ENCODE assay signal across 1 cellular context in the genomic region with DNA sequence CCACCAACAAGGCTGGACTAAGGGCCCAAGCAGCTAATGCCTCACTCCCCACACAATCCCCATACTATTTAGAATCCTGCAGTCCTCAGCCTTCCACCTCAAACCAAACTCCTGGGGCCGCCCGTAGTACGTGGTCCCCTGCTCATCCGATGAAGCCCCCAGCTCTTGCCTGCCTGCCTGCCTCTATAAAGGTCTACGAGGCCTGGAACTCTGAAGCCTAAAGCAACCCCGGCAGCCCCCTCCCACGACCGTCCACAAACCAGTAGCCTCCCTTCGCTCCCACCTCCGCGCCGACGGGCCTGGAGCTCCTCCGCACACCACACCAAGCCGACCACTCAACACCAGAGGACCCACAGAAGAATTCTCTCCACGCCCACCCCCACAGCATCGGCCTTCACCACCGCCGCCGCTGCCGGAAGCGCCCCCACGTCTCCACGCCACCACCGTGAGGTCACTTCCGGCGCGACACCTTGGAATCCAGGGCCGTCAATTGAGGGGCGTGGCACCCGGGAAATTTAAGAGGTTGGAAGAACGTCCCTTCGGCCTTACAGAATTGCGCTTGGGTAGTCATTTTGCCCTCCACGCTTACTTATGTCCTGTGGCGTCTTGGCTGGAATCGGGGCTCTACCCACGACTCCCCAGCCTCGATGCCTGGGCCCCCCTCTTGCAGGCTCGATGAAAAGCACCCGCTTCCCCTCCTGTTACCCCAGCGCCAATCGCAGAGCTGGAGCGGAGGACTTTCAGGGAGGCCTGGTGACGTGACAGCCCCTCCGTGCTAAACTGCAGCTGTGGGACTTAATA.
TF ChIP-seq lines count a peak whose summit lies in the region.

A gene with protein sequence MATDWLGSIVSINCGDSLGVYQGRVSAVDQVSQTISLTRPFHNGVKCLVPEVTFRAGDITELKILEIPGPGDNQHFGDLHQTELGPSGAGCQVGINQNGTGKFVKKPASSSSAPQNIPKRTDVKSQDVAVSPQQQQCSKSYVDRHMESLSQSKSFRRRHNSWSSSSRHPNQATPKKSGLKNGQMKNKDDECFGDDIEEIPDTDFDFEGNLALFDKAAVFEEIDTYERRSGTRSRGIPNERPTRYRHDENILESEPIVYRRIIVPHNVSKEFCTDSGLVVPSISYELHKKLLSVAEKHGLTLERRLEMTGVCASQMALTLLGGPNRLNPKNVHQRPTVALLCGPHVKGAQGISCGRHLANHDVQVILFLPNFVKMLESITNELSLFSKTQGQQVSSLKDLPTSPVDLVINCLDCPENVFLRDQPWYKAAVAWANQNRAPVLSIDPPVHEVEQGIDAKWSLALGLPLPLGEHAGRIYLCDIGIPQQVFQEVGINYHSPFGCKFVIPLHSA (minus strand): TSS at position 428 of the 801 bp plus-strand sequence. CDS start 20,900 bp downstream, outside the sequence.

TF ChIP-seq in HepG2, 621 proteins besides CTCF, POLR2A, EP300 and RAD21 (continued from another document and continues in another):
- TF ChIP-seq, protein P1, sequence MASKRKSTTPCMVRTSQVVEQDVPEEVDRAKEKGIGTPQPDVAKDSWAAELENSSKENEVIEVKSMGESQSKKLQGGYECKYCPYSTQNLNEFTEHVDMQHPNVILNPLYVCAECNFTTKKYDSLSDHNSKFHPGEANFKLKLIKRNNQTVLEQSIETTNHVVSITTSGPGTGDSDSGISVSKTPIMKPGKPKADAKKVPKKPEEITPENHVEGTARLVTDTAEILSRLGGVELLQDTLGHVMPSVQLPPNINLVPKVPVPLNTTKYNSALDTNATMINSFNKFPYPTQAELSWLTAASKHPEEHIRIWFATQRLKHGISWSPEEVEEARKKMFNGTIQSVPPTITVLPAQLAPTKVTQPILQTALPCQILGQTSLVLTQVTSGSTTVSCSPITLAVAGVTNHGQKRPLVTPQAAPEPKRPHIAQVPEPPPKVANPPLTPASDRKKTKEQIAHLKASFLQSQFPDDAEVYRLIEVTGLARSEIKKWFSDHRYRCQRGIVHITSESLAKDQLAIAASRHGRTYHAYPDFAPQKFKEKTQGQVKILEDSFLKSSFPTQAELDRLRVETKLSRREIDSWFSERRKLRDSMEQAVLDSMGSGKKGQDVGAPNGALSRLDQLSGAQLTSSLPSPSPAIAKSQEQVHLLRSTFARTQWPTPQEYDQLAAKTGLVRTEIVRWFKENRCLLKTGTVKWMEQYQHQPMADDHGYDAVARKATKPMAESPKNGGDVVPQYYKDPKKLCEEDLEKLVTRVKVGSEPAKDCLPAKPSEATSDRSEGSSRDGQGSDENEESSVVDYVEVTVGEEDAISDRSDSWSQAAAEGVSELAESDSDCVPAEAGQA (IDR thresholded peaks at IDR 0.05; ENCODE audit: low read depth), result peak; percentile 91
- TF ChIP-seq, protein P1 (CRISPR knock-in tag; IDR thresholded peaks at IDR 0.05; ENCODE audit: borderline replicate concordance), result no peak
- TF ChIP-seq SP5 (CRISPR knock-in tag; IDR thresholded peaks at IDR 0.05; ENCODE audit: borderline replicate concordance, low read depth), result peak; percentile 97
- TF ChIP-seq CBX2 (IDR thresholded peaks at IDR 0.05; ENCODE audit: low read depth, low read length), result no peak
- TF ChIP-seq CBX2 (CRISPR knock-in tag; IDR thresholded peaks at IDR 0.05; ENCODE audit: low read depth), result no peak
- TF ChIP-seq FOXO1 (CRISPR knock-in tag; IDR thresholded peaks at IDR 0.05), result no peak
- TF ChIP-seq CEBPG (CRISPR knock-in tag; IDR thresholded peaks at IDR 0.05), result no peak; the same call in 1 of the 2 replicates
- TF ChIP-seq, protein P2, sequence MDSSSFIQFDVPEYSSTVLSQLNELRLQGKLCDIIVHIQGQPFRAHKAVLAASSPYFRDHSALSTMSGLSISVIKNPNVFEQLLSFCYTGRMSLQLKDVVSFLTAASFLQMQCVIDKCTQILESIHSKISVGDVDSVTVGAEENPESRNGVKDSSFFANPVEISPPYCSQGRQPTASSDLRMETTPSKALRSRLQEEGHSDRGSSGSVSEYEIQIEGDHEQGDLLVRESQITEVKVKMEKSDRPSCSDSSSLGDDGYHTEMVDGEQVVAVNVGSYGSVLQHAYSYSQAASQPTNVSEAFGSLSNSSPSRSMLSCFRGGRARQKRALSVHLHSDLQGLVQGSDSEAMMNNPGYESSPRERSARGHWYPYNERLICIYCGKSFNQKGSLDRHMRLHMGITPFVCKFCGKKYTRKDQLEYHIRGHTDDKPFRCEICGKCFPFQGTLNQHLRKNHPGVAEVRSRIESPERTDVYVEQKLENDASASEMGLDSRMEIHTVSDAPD (CRISPR knock-in tag; IDR thresholded peaks at IDR 0.05), result no peak
- TF ChIP-seq ZNF224 (CRISPR knock-in tag; IDR thresholded peaks at IDR 0.05), result 0 out of 2 replicates have a peak, but pooled peaks have one; percentile 42
- TF ChIP-seq, protein P3, sequence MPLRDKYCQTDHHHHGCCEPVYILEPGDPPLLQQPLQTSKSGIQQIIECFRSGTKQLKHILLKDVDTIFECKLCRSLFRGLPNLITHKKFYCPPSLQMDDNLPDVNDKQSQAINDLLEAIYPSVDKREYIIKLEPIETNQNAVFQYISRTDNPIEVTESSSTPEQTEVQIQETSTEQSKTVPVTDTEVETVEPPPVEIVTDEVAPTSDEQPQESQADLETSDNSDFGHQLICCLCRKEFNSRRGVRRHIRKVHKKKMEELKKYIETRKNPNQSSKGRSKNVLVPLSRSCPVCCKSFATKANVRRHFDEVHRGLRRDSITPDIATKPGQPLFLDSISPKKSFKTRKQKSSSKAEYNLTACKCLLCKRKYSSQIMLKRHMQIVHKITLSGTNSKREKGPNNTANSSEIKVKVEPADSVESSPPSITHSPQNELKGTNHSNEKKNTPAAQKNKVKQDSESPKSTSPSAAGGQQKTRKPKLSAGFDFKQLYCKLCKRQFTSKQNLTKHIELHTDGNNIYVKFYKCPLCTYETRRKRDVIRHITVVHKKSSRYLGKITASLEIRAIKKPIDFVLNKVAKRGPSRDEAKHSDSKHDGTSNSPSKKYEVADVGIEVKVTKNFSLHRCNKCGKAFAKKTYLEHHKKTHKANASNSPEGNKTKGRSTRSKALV (CRISPR knock-in tag; IDR thresholded peaks at IDR 0.05), result 0 out of 2 replicates have a peak, but pooled peaks have one; percentile 31
- TF ChIP-seq, protein P4, sequence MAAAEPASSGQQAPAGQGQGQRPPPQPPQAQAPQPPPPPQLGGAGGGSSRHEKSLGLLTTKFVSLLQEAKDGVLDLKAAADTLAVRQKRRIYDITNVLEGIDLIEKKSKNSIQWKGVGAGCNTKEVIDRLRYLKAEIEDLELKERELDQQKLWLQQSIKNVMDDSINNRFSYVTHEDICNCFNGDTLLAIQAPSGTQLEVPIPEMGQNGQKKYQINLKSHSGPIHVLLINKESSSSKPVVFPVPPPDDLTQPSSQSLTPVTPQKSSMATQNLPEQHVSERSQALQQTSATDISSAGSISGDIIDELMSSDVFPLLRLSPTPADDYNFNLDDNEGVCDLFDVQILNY (CRISPR knock-in tag; conservative IDR thresholded peaks at IDR 0.05), result peak; percentile 98
- no peak for TF ChIP-seq ZNF180 (CRISPR knock-in tag; IDR thresholded peaks at IDR 0.05; ENCODE audit: borderline replicate concordance, low read depth)
- 0 out of 2 replicates have a peak, but pooled peaks have one; percentile 55 for TF ChIP-seq SRY (CRISPR knock-in tag; IDR thresholded peaks at IDR 0.05)
- no peak; the same call in 1 of the 2 replicates for TF ChIP-seq ZBTB42 (CRISPR knock-in tag; IDR thresholded peaks at IDR 0.05)
- no peak for TF ChIP-seq AKAP8 (CRISPR knock-in tag; IDR thresholded peaks at IDR 0.05)
- peak; percentile 82; the same call in 1 of the 2 replicates for TF ChIP-seq REPIN1 (CRISPR knock-in tag; IDR thresholded peaks at IDR 0.05; ENCODE audit: borderline replicate concordance, low read depth)
- 0 out of 2 replicates have a peak, but pooled peaks have one; percentile 57 for TF ChIP-seq ZNF292 (CRISPR knock-in tag; IDR thresholded peaks at IDR 0.05; ENCODE audit: borderline replicate concordance, low read depth)
- TF ChIP-seq ATF7 (IDR thresholded peaks at IDR 0.05), result no peak
- TF ChIP-seq ATF7 (CRISPR knock-in tag; IDR thresholded peaks at IDR 0.05), result no peak
- TF ChIP-seq ZNF7 (CRISPR knock-in tag; IDR thresholded peaks at IDR 0.05), result no peak
- TF ChIP-seq, protein P5, sequence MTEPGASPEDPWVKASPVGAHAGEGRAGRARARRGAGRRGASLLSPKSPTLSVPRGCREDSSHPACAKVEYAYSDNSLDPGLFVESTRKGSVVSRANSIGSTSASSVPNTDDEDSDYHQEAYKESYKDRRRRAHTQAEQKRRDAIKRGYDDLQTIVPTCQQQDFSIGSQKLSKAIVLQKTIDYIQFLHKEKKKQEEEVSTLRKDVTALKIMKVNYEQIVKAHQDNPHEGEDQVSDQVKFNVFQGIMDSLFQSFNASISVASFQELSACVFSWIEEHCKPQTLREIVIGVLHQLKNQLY (CRISPR knock-in tag; IDR thresholded peaks at IDR 0.05), result no peak
- peak; percentile 90 for TF ChIP-seq PHF8 (CRISPR knock-in tag; IDR thresholded peaks at IDR 0.05)
- no peak for TF ChIP-seq SOX6 (IDR thresholded peaks at IDR 0.05)
- 0 out of 2 replicates have a peak, but pooled peaks have one; percentile 35 for TF ChIP-seq SOX6 (CRISPR knock-in tag; IDR thresholded peaks at IDR 0.05)
- TF ChIP-seq JARID2 (CRISPR knock-in tag; IDR thresholded peaks at IDR 0.05; ENCODE audit: insufficient replicate concordance), result no peak
- 0 out of 2 replicates have a peak, but pooled peaks have one; percentile 56 for TF ChIP-seq MTA1 (CRISPR knock-in tag; IDR thresholded peaks at IDR 0.05; ENCODE audit: borderline replicate concordance)
- no peak for TF ChIP-seq ETV6 (CRISPR knock-in tag; conservative IDR thresholded peaks at IDR 0.05)
- no peak for TF ChIP-seq FOXK2 (IDR thresholded peaks at IDR 0.05)
- TF ChIP-seq, protein P6, sequence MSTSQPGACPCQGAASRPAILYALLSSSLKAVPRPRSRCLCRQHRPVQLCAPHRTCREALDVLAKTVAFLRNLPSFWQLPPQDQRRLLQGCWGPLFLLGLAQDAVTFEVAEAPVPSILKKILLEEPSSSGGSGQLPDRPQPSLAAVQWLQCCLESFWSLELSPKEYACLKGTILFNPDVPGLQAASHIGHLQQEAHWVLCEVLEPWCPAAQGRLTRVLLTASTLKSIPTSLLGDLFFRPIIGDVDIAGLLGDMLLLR (CRISPR knock-in tag; IDR thresholded peaks at IDR 0.05), result 0 out of 2 replicates have a peak, but pooled peaks have one; percentile 16
- 0 out of 2 replicates have a peak, but pooled peaks have one; percentile 36 for TF ChIP-seq SRF (IDR thresholded peaks at IDR 0.05; ENCODE audit: low read depth, low read length)
- no peak for TF ChIP-seq MAF1 (CRISPR knock-in tag; IDR thresholded peaks at IDR 0.05; ENCODE audit: borderline replicate concordance)
- TF ChIP-seq CCAR2 (optimal IDR thresholded peaks at IDR 0.05; ENCODE audit: low read depth, low read length), result no peak
- TF ChIP-seq SP2 (CRISPR knock-in tag; IDR thresholded peaks at IDR 0.05), result peak; percentile 70
- TF ChIP-seq ZNF883 (CRISPR knock-in tag; IDR thresholded peaks at IDR 0.05; ENCODE audit: not compliant biosample characterization), result peak; percentile 90
- peak; percentile 37; the same call in 1 of the 2 replicates for TF ChIP-seq ZNF558 (CRISPR knock-in tag; IDR thresholded peaks at IDR 0.05; ENCODE audit: borderline replicate concordance)
- TF ChIP-seq EED (CRISPR knock-in tag; IDR thresholded peaks at IDR 0.05), result no peak
- peak; percentile 52; the same call in 1 of the 2 replicates for TF ChIP-seq CBX5 (CRISPR knock-in tag; IDR thresholded peaks at IDR 0.05; ENCODE audit: borderline replicate concordance)
- no peak; the same call in 1 of the 2 replicates for TF ChIP-seq ZNF570 (CRISPR knock-in tag; IDR thresholded peaks at IDR 0.05; ENCODE audit: borderline replicate concordance)
- 0 out of 2 replicates have a peak, but pooled peaks have one; percentile 47 for TF ChIP-seq ZNF816 (CRISPR knock-in tag; IDR thresholded peaks at IDR 0.05; ENCODE audit: borderline replicate concordance)
- TF ChIP-seq RBM39 (IDR thresholded peaks at IDR 0.05; ENCODE audit: low read depth, low read length, poor library complexity, severe bottlenecking), result peak; percentile 58
- peak; percentile 79 for TF ChIP-seq ZNF788 (CRISPR knock-in tag; IDR thresholded peaks at IDR 0.05; ENCODE audit: borderline replicate concordance)
- no peak for TF ChIP-seq TOE1 (CRISPR knock-in tag; IDR thresholded peaks at IDR 0.05)
- TF ChIP-seq, protein P7, sequence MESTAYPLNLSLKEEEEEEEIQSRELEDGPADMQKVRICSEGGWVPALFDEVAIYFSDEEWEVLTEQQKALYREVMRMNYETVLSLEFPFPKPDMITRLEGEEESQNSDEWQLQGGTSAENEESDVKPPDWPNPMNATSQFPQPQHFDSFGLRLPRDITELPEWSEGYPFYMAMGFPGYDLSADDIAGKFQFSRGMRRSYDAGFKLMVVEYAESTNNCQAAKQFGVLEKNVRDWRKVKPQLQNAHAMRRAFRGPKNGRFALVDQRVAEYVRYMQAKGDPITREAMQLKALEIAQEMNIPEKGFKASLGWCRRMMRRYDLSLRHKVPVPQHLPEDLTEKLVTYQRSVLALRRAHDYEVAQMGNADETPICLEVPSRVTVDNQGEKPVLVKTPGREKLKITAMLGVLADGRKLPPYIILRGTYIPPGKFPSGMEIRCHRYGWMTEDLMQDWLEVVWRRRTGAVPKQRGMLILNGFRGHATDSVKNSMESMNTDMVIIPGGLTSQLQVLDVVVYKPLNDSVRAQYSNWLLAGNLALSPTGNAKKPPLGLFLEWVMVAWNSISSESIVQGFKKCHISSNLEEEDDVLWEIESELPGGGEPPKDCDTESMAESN (CRISPR knock-in tag; conservative IDR thresholded peaks at IDR 0.05), result 0 out of 2 replicates have a peak, but pooled peaks have one; percentile 51
- no peak for TF ChIP-seq SRSF9 (IDR thresholded peaks at IDR 0.05; ENCODE audit: borderline replicate concordance, insufficient read depth, low read depth, low read length, poor library complexity, severe bottlenecking)
- peak; percentile 97; the same call in 1 of the 2 replicates for TF ChIP-seq KLF12 (CRISPR knock-in tag; IDR thresholded peaks at IDR 0.05; ENCODE audit: borderline replicate concordance)
- TF ChIP-seq CAMTA2 (CRISPR knock-in tag; IDR thresholded peaks at IDR 0.05; ENCODE audit: borderline replicate concordance), result 0 out of 2 replicates have a peak, but pooled peaks have one; percentile 28
- no peak for TF ChIP-seq XBP1 (CRISPR knock-in tag; IDR thresholded peaks at IDR 0.05)
- TF ChIP-seq FOXA3 (CRISPR knock-in tag; IDR thresholded peaks at IDR 0.05), result peak; percentile 34; the same call in 1 of the 2 replicates
